Comparison of ENCODE assay signal across 1 cellular context in the genomic region with DNA sequence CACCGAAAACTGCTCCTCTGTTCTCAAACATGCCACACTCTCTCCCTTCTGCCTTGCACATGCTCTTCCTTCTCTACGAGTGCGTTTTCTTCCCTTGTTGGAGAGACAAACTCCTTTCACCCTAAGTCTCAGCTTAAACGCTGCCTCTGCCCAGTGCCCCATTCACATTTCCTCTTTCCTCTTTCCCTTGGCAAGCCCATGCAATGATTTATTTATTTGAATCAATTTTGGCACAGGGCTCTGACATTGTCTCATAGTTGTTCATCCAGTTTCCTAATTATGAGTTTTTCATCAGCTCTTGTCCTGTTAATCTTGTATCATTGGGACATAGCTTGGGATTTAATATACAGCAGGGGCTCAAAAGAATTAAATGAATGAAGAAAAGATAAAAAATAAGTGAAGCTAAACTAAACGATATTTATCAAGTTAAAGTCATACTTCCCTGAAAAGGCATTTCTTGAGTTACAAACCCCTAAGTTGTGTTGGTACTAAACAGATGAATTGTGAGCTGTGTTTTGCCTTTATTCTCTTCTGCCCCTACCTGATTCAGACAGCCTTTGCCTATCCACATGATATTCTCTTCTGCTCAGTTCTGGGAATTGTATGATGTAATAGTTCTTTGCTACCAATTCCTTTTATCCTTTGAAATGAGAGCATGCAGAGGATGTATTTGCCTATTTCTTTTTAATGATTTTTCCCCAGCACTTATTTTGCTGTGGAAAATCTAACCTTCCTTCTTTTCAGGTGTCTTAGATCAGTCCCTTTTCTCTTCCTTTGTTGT.
TF ChIP-seq lines count a peak whose summit lies in the region.

No MANE protein-coding gene starts in this region.

TF ChIP-seq in HepG2, 621 proteins besides CTCF, POLR2A, EP300 and RAD21 (continued from another document):
- TF ChIP-seq, protein P1, sequence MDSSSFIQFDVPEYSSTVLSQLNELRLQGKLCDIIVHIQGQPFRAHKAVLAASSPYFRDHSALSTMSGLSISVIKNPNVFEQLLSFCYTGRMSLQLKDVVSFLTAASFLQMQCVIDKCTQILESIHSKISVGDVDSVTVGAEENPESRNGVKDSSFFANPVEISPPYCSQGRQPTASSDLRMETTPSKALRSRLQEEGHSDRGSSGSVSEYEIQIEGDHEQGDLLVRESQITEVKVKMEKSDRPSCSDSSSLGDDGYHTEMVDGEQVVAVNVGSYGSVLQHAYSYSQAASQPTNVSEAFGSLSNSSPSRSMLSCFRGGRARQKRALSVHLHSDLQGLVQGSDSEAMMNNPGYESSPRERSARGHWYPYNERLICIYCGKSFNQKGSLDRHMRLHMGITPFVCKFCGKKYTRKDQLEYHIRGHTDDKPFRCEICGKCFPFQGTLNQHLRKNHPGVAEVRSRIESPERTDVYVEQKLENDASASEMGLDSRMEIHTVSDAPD (CRISPR knock-in tag; IDR thresholded peaks at IDR 0.05): no peak
- no peak for TF ChIP-seq KLF13 (CRISPR knock-in tag; IDR thresholded peaks at IDR 0.05)
